ENCODE assay signal across 11 cellular contexts in genomic region chr14:56195219-56195618, GRCh38.
DNase-seq lines count a peak whose midpoint lies in the region; ATAC-seq and TF ChIP-seq lines count a peak whose summit lies in the region.
"Had no signal": no experiment of that assay in that cellular context is flagged by ENCODE, and none has a peak within 500 bp of the region (broad histone marks: within the 10 kb centered on the region; RNA-seq: fewer than 3 reads in every experiment).

No MANE protein-coding gene starts in this region.

- TF ChIP-seq EP300 in stomach (IDR thresholded peaks at IDR 0.05): no peak

- WGBS in stomach, 5 donors: 58 to 76% (median 73%) methylated on average over 5 of the region's 5 CpGs

- H3K27ac Mint-ChIP-seq in activated CD4-positive, alpha-beta T cell treated with anti-CD3 and anti-CD28 coated beads, Interleukin-2, amount 10 ng/mL, durations not matched to agents 7 days and 5 days: peak overlapping the region; percentile 83
- peak overlapping the region; percentile 97 for H3K27ac Mint-ChIP-seq in glutamatergic neuron (ENCODE audit: unreplicated experiment)

- intact Hi-C loops in stomach (cut with DNase I; ENCODE audit: low total_unique reads) (no loop called here), mucosa of descending colon (cut with DNase I, micrococcal nuclease) (no loop called here)

- H3K4me3 ChIP-seq in SJCRH30 (peak overlapping the region; percentile 43), stomach (no peak overlapping the region), mucosa of descending colon (no peak overlapping the region)

- no peak overlapping the region for H3K4me3 Mint-ChIP-seq in activated CD4-positive, alpha-beta T cell treated with anti-CD3 and anti-CD28 coated beads, Interleukin-2, amount 10 ng/mL, durations not matched to agents 7 days and 5 days
- H3K4me3 Mint-ChIP-seq in glutamatergic neuron (ENCODE audit: unreplicated experiment): peak overlapping the region; percentile 61

- TF ChIP-seq POLR2A in stomach (IDR thresholded peaks at IDR 0.05): no peak

- POLR2A ChIA-PET in activated CD4-positive, alpha-beta T cell treated with anti-CD3 and anti-CD28 coated beads, Interleukin-2, amount 10 ng/mL, durations not matched to agents 7 days and 5 days (lab: Charles Lee): no interaction called here

- H3K27me3 ChIP-seq in SJCRH30 (no peaks in the 10 kb centered on the region), stomach (no peaks in the 10 kb centered on the region)

- H3K36me3 ChIP-seq in SJCRH30 (no peaks in the 10 kb centered on the region), stomach (no peaks in the 10 kb centered on the region), mucosa of descending colon (ENCODE audit: low read depth) (no peaks in the 10 kb centered on the region)

- no peak for DNase-seq in activated CD4-positive, alpha-beta T cell treated with anti-CD3 and anti-CD28 coated beads, Interleukin-2, amount 10 ng/mL, durations not matched to agents 7 days and 5 days
- no peak for DNase-seq in activated CD4-positive, alpha-beta T cell treated with anti-CD3 and anti-CD28 coated beads, Interleukin-2, amount 50 U/mL, for 48 hours
- DNase-seq in SJCRH30 (peak; percentile 74 to 77), glutamatergic neuron (peak; percentile 36), stomach (no peak), mucosa of descending colon (no peak), NCI-H526 (lab: John Stamatoyannopoulos, UW) (no peak)
- DNase-seq: amygdala, kidney glomerular epithelial cell, NCI-H2227 treated with DMSO at 0.1 percent for 48 hours had no signal

- H3K4me1 ChIP-seq in SJCRH30 (peaks cover 23% of the 10 kb centered on the region), stomach (peaks cover 23 to 28% (median 26%) of the 10 kb centered on the region in 4 donors), mucosa of descending colon (ENCODE audit: low read depth) (peaks cover 28% of the 10 kb centered on the region)

- peaks cover 35% of the 10 kb centered on the region for H3K4me1 Mint-ChIP-seq in activated CD4-positive, alpha-beta T cell treated with anti-CD3 and anti-CD28 coated beads, Interleukin-2, amount 10 ng/mL, durations not matched to agents 7 days and 5 days
- peaks cover 38% of the 10 kb centered on the region for H3K4me1 Mint-ChIP-seq in glutamatergic neuron (ENCODE audit: low read depth, unreplicated experiment)

- H3K27me3 Mint-ChIP-seq in activated CD4-positive, alpha-beta T cell treated with anti-CD3 and anti-CD28 coated beads, Interleukin-2, amount 10 ng/mL, durations not matched to agents 7 days and 5 days: no peaks in the 10 kb centered on the region
- peaks cover 9% of the 10 kb centered on the region for H3K27me3 Mint-ChIP-seq in glutamatergic neuron (ENCODE audit: unreplicated experiment)

- CTCF ChIA-PET in activated CD4-positive, alpha-beta T cell treated with anti-CD3 and anti-CD28 coated beads, Interleukin-2, amount 10 ng/mL, durations not matched to agents 7 days and 5 days (lab: Charles Lee): no interaction called here

- peak overlapping the region; percentile 58 for H3K27ac ChIP-seq in SJCRH30
- H3K27ac ChIP-seq in stomach: peak overlapping the region in 3 of 5 donors; percentile 1 to 57 (median 40)

- ATAC-seq in GM19328 (IDR thresholded peaks at IDR 0.05; ENCODE audit: unreplicated experiment) (no peak), mucosa of descending colon (no peak)

- no peaks in the 10 kb centered on the region for H3K9me3 ChIP-seq in SJCRH30 (replicated peaks)
- no peaks in the 10 kb centered on the region for H3K9me3 ChIP-seq in stomach
- no peaks in the 10 kb centered on the region for H3K9me3 ChIP-seq in mucosa of descending colon

- no peaks in the 10 kb centered on the region for H3K36me3 Mint-ChIP-seq in activated CD4-positive, alpha-beta T cell treated with anti-CD3 and anti-CD28 coated beads, Interleukin-2, amount 10 ng/mL, durations not matched to agents 7 days and 5 days (ENCODE audit: low read depth)
- H3K36me3 Mint-ChIP-seq in glutamatergic neuron (ENCODE audit: unreplicated experiment): no peaks in the 10 kb centered on the region

- TF ChIP-seq CTCF in glutamatergic neuron (IDR thresholded peaks at IDR 0.05; ENCODE audit: partially characterized antibody, unreplicated experiment): no peak
- TF ChIP-seq CTCF in stomach (IDR thresholded peaks at IDR 0.05): no peak
- no peak for TF ChIP-seq CTCF in mucosa of descending colon (IDR thresholded peaks at IDR 0.05)

- no peaks in the 10 kb centered on the region for H3K9me3 Mint-ChIP-seq in activated CD4-positive, alpha-beta T cell treated with anti-CD3 and anti-CD28 coated beads, Interleukin-2, amount 10 ng/mL, durations not matched to agents 7 days and 5 days
- peaks cover 13% of the 10 kb centered on the region for H3K9me3 Mint-ChIP-seq in glutamatergic neuron (ENCODE audit: unreplicated experiment)

Comparison
In these comparisons a context has a peak if more than half of its experiments do, and no peak if none do; other contexts are left out.
1. DNase-seq: peak in SJCRH30 (2 of 2) and glutamatergic neuron (single experiment); none in activated CD4-positive, alpha-beta T cell treated with anti-CD3 and anti-CD28 coated beads, Interleukin-2, amount 10 ng/mL, durations not matched to agents 7 days and 5 days (single experiment), activated CD4-positive, alpha-beta T cell treated with anti-CD3 and anti-CD28 coated beads, Interleukin-2, amount 50 U/mL, for 48 hours (0 of 2), stomach (single experiment), mucosa of descending colon (0 of 3) and NCI-H526 (0 of 2).